26 cellular contexts compared by ENCODE assay signal in the genomic region with DNA sequence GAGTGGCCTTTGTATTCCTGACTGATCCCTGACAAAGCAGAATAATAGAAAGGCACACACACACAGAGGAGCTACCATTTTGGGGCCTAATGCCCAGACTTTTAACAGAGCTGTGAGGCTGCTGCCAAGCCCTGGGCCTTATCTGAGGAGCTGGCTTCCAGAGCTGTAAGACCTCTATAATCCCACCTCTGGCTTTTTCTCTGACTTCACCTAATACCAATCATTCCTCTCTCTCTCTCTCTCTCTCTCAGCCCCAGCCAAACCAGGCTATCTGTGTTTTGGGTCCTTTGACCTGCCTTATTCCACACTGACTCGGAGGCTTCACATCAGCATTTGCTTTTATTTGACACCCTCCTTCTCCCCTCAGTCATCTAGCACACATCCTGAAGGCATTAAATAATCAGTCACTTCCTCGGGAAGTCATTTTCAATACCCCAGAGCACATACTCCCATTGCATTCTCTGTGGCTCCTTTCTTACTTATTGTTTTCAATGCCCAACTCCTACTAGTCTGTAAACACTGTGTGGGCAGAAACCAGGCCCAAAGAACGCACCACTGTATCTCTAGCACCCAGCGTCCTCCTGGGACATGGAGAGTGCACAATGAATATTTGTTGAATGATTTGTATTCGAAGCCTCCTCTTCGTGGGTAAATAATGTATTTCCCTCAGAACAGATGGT. TPM values are rescaled to one million over a fixed set of nuclear protein-coding genes. Genes with fewer than 3 reads are reported as not detected.
DNase-seq lines count a peak whose midpoint lies in the region; ATAC-seq, FAIRE-seq and TF ChIP-seq lines count a peak whose summit lies in the region.
"Had no signal": no experiment of that assay in that cellular context is flagged by ENCODE, and none has a peak within 500 bp of the region (broad histone marks: within the 10 kb centered on the region; RNA-seq: fewer than 3 reads in every experiment).

No MANE protein-coding gene starts in this region.

- no peaks in the 10 kb centered on the region for H3K79me2 ChIP-seq in endothelial cell of umbilical vein (ENCODE audit: control insufficient read depth, insufficient read depth, low read length)

- POLR2A ChIA-PET in A673 (lab: Charles Lee; ENCODE audit: low non-redundant PET) (no interaction called here), endothelial cell of umbilical vein (lab: Charles Lee) (no interaction called here)

- no peaks in the 10 kb centered on the region for H3K36me3 Mint-ChIP-seq in nephron progenitor cell (ENCODE audit: low read depth)
- no peaks in the 10 kb centered on the region for H3K36me3 Mint-ChIP-seq in stimulated activated naive B cell treated with anti-CD40 and anti-IgM and Interleukin-4, amounts not matched to agents 10 μg/mL and 1 μg/mL and 100 μg/mL, for 72 hours
- H3K36me3 Mint-ChIP-seq: activated naive CD8-positive, alpha-beta T cell treated with anti-CD3 and anti-CD28 coated beads for 36 hours had no signal

- dilution Hi-C loops in endothelial cell of umbilical vein (cut with MboI; ENCODE audit: extremely low pct_ligation_motif_present, low sequenced_read_pairs): no loop called here

- ATAC-seq in HG02884 (IDR thresholded peaks at IDR 0.05; ENCODE audit: unreplicated experiment): no peak
- ATAC-seq in stimulated activated naive B cell treated with anti-CD40 and anti-IgM and Interleukin-4, amounts not matched to agents 10 μg/mL and 1 μg/mL and 100 μg/mL, for 72 hours (replicated peaks): no peak
- ATAC-seq: left lung, mucosa of descending colon had no signal

- CTCF ChIA-PET in A673 (lab: Charles Lee) (no interaction called here), endothelial cell of umbilical vein (lab: Charles Lee) (interaction anchor here (0.7 to 1.7 kb wide), 3 partner anchors 9 to 181 kb away, joined by 3 to 9 read pairs (median 4); no protein-coding TSS in a partner anchor)

- H3K9me1 ChIP-seq in endothelial cell of umbilical vein (replicated peaks; ENCODE audit: control insufficient read depth, extremely low read depth, insufficient read depth, low read length): no peaks in the 10 kb centered on the region

- peaks cover 30% of the 10 kb centered on the region for H3K4me1 Mint-ChIP-seq in nephron progenitor cell
- H3K4me1 Mint-ChIP-seq in stimulated activated naive B cell treated with anti-CD40 and anti-IgM and Interleukin-4, amounts not matched to agents 10 μg/mL and 1 μg/mL and 100 μg/mL, for 72 hours: no peaks in the 10 kb centered on the region
- H3K4me1 Mint-ChIP-seq: activated CD4-positive, alpha-beta T cell treated with anti-CD3 and anti-CD28 coated beads, Interleukin-2, amount 10 ng/mL, durations not matched to agents 7 days and 5 days; activated naive CD8-positive, alpha-beta T cell treated with anti-CD3 and anti-CD28 coated beads for 36 hours; B cell had no signal

- H3K27ac Mint-ChIP-seq in nephron progenitor cell: peak overlapping the region; percentile 1
- no peak overlapping the region for H3K27ac Mint-ChIP-seq in stimulated activated naive B cell treated with anti-CD40 and anti-IgM and Interleukin-4, amounts not matched to agents 10 μg/mL and 1 μg/mL and 100 μg/mL, for 72 hours
- H3K27ac Mint-ChIP-seq: activated CD4-positive, alpha-beta T cell treated with anti-CD3 and anti-CD28 coated beads, Interleukin-2, amount 10 ng/mL, durations not matched to agents 7 days and 5 days; activated naive CD8-positive, alpha-beta T cell treated with anti-CD3 and anti-CD28 coated beads for 36 hours; B cell had no signal

- H3K27me3 Mint-ChIP-seq in nephron progenitor cell (ENCODE audit: low read depth, poor library complexity): peaks cover 19% of the 10 kb centered on the region
- H3K27me3 Mint-ChIP-seq in stimulated activated naive B cell treated with anti-CD40 and anti-IgM and Interleukin-4, amounts not matched to agents 10 μg/mL and 1 μg/mL and 100 μg/mL, for 72 hours: peaks cover 12 to 13% of the 10 kb centered on the region in 2 donors

- peak overlapping the region; percentile 35 for H3K9ac ChIP-seq in endothelial cell of umbilical vein (replicated peaks; ENCODE audit: extremely low read depth, insufficient read depth, low read length)

- peak; percentile 77 for FAIRE-seq in endothelial cell of umbilical vein (lab: Jason Lieb, UNC)
- FAIRE-seq: A204.1, H1 had no signal

- H3K27me3 ChIP-seq in A673 (replicated peaks; ENCODE audit: insufficient read depth, low read depth, low read length, poor library complexity): no peaks in the 10 kb centered on the region
- no peaks in the 10 kb centered on the region for H3K27me3 ChIP-seq in endothelial cell of umbilical vein (ENCODE audit: control insufficient read depth in 2 of 2, insufficient read depth in 2 of 2, low read length in 2 of 2)
- H3K27me3 ChIP-seq: brain microvascular endothelial cell, colonic mucosa, left lung, Peyer's patch, tibial nerve had no signal

- H3K9me3 Mint-ChIP-seq in nephron progenitor cell: no peaks in the 10 kb centered on the region
- peaks cover 2 to 7% of the 10 kb centered on the region in 2 donors for H3K9me3 Mint-ChIP-seq in stimulated activated naive B cell treated with anti-CD40 and anti-IgM and Interleukin-4, amounts not matched to agents 10 μg/mL and 1 μg/mL and 100 μg/mL, for 72 hours
- H3K9me3 Mint-ChIP-seq: activated CD4-positive, alpha-beta T cell treated with anti-CD3 and anti-CD28 coated beads, Interleukin-2, amount 10 ng/mL, durations not matched to agents 7 days and 5 days; activated naive CD8-positive, alpha-beta T cell treated with anti-CD3 and anti-CD28 coated beads for 36 hours had no signal

- BruUV-seq in A673 (replicated peaks; lab: Mats Ljungman, UMichigan) (no TSS peak), endothelial cell of umbilical vein (replicated peaks; lab: Mats Ljungman, UMichigan) (no TSS peak)

- H3K9me3 ChIP-seq in A673 (ENCODE audit: low read depth, low read length, poor library complexity, severe bottlenecking) (no peaks in the 10 kb centered on the region), endothelial cell of umbilical vein (replicated peaks; ENCODE audit: control insufficient read depth, insufficient read depth, low read length) (no peaks in the 10 kb centered on the region)
- H3K9me3 ChIP-seq: colonic mucosa, left lung, mucosa of descending colon, Peyer's patch, stomach, tibial nerve had no signal

- TF ChIP-seq POLR2A in endothelial cell of umbilical vein (IDR thresholded peaks at IDR 0.05; ENCODE audit: low read depth, low read length): no peak

- no peaks in the 10 kb centered on the region for H4K20me1 ChIP-seq in endothelial cell of umbilical vein (replicated peaks; ENCODE audit: control insufficient read depth, extremely low read depth, insufficient read depth, low read length)

- intact Hi-C loops in A673 (cut with micrococcal nuclease; ENCODE audit: unreplicated experiment): no loop called here
- intact Hi-C loops in endothelial cell of umbilical vein (cut with micrococcal nuclease): loop anchor here (1.0 kb wide), 1 partner anchor 21 kb away; the partner anchor contains the start of gene TRIM44

- peaks cover 22% of the 10 kb centered on the region for H3K4me1 ChIP-seq in A673 (ENCODE audit: insufficient read depth, low read length, poor library complexity, severe bottlenecking)
- H3K4me1 ChIP-seq in endothelial cell of umbilical vein (ENCODE audit: control insufficient read depth, extremely low read depth, insufficient read depth, low read length): peaks cover 15% of the 10 kb centered on the region
- H3K4me1 ChIP-seq: colonic mucosa, left lung, Peyer's patch, stomach had no signal

- TF ChIP-seq CTCF in A673 (conservative IDR thresholded peaks at IDR 0.05; ENCODE audit: low read depth, low read length): no peak
- TF ChIP-seq CTCF in endothelial cell of umbilical vein (IDR thresholded peaks at IDR 0.05; ENCODE audit: extremely low read depth in 1 of 2, insufficient read depth in 1 of 2, low read depth in 1 of 2, low read length in 2 of 2): no peak
- TF ChIP-seq CTCF in nephron progenitor cell (IDR thresholded peaks at IDR 0.05): no peak

- no peak overlapping the region for H3K4me3 Mint-ChIP-seq in nephron progenitor cell
- no peak overlapping the region for H3K4me3 Mint-ChIP-seq in stimulated activated naive B cell treated with anti-CD40 and anti-IgM and Interleukin-4, amounts not matched to agents 10 μg/mL and 1 μg/mL and 100 μg/mL, for 72 hours
- H3K4me3 Mint-ChIP-seq: activated CD4-positive, alpha-beta T cell treated with anti-CD3 and anti-CD28 coated beads, Interleukin-2, amount 10 ng/mL, durations not matched to agents 7 days and 5 days; activated naive CD8-positive, alpha-beta T cell treated with anti-CD3 and anti-CD28 coated beads for 36 hours; B cell had no signal

- peak overlapping the region; percentile 52 for H3K4me2 ChIP-seq in endothelial cell of umbilical vein (ENCODE audit: insufficient read depth, low read length)

- H3K27ac ChIP-seq in A673 (ENCODE audit: low read depth, low read length, poor library complexity, severe bottlenecking) (no peak overlapping the region), endothelial cell of umbilical vein (ENCODE audit: insufficient read depth, low read depth, low read length) (peak overlapping the region; percentile 59)
- H3K27ac ChIP-seq: brain microvascular endothelial cell, colonic mucosa, heart right ventricle, left lung, Peyer's patch, stomach, VCaP had no signal

- H2AFZ ChIP-seq in endothelial cell of umbilical vein (ENCODE audit: low read depth, low read length): peak overlapping the region; percentile 71

- H3K4me3 ChIP-seq in A673 (ENCODE audit: low read depth, low read length, poor library complexity, severe bottlenecking): no peak overlapping the region
- H3K4me3 ChIP-seq in endothelial cell of umbilical vein (replicated peaks in 1 of 3; ENCODE audit: insufficient read depth in 1 of 3, low read depth in 1 of 3, low read length in 3 of 3): no peak overlapping the region
- H3K4me3 ChIP-seq: colonic mucosa, heart right ventricle, left lung, mucosa of descending colon, Peyer's patch, stomach, tibial nerve had no signal

- DNase-seq in A673 (ENCODE audit: low spot score) (peak; percentile 82), NCI-H226 (peak; percentile 61), endothelial cell of umbilical vein (ENCODE audit: low read depth, low spot score) (peak; percentile 64), nephron progenitor cell (no peak)
- no peak for DNase-seq in stimulated activated CD4-positive, alpha-beta T cell treated with anti-CD3 and anti-CD28 coated beads, Interleukin-12 subunit alpha, Interleukin-12 subunit beta, amount 100 ng/mL, for 4 hours
- no peak for DNase-seq in activated naive CD4-positive, alpha-beta T cell treated with Interleukin-2 at 50 U/mL for 16 hours
- no peak for DNase-seq in stimulated activated naive B cell treated with anti-CD40 and anti-IgM and Interleukin-4, amounts not matched to agents 10 μg/mL and 1 μg/mL and 100 μg/mL, for 72 hours
- DNase-seq: activated CD4-positive, alpha-beta T cell treated with anti-CD3 and anti-CD28 coated beads, Interleukin-2, amount 10 ng/mL, durations not matched to agents 7 days and 5 days; activated naive CD8-positive, alpha-beta T cell treated with anti-CD3 and anti-CD28 coated beads for 36 hours; brain microvascular endothelial cell; colonic mucosa; heart right ventricle; left lung; mucosa of descending colon; NCI-H1105 treated with DMSO at 0.1 percent for 48 hours; NCI-H2081 treated with DMSO at 0.1 percent for 48 hours; NK-92 treated with Interleukin-12 subunit alpha and Interleukin-12 subunit beta, amount 100 ng/mL, for 24 hours; Peyer's patch; stimulated activated CD4-positive, alpha-beta T cell treated with anti-CD3 and anti-CD28 coated beads, Interleukin-4, amount 100 ng/mL, for 4 hours; stomach had no signal

- H3K36me3 ChIP-seq in A673 (ENCODE audit: insufficient read depth, low read length, poor library complexity, severe bottlenecking): no peaks in the 10 kb centered on the region
- no peaks in the 10 kb centered on the region for H3K36me3 ChIP-seq in endothelial cell of umbilical vein (ENCODE audit: control insufficient read depth in 2 of 2, extremely low read depth in 1 of 2, insufficient read depth in 2 of 2, low read length in 2 of 2)
- H3K36me3 ChIP-seq: brain microvascular endothelial cell, colonic mucosa, heart right ventricle, left lung, Peyer's patch, stomach, tibial nerve had no signal

RNA-seq across cellular contexts. Expression of gene TRIM44, which starts 21.2 kb away (rescaled TPM):
- total RNA-seq in A673 (2021) (179 and 191 TPM in 2 replicates), endothelial cell of umbilical vein (62.3 and 72.0 TPM in 2 replicates)
- polyA plus RNA-seq in endothelial cell of umbilical vein: 20.9 and 31.7 TPM in 2 replicates
- 48.7 and 50.3 TPM in 2 replicates for polyA plus RNA-seq in endothelial cell of umbilical vein (2011; cell fraction: cytosol; rRNA removed)
- polyA plus RNA-seq in endothelial cell of umbilical vein (2011; cell fraction: nucleus; rRNA removed): 82.4 and 92.5 TPM in 2 replicates
- polyA plus RNA-seq in endothelial cell of umbilical vein (2012): 48.1 and 49.6 TPM in 2 replicates
- polyA minus RNA-seq in endothelial cell of umbilical vein: 108 and 131 TPM in 2 replicates
- 56.6 TPM for polyA minus RNA-seq in endothelial cell of umbilical vein (2011; cell fraction: cytosol; rRNA and poly(A)+ RNA removed)
- 21.0 and 29.0 TPM in 2 replicates for polyA minus RNA-seq in endothelial cell of umbilical vein (2011; cell fraction: nucleus; rRNA and poly(A)+ RNA removed)

RNA-seq across cellular contexts. Expression of gene FJX1, which starts 23.1 kb away (rescaled TPM):
- 40.4 and 50.1 TPM in 2 replicates for total RNA-seq in A673 (2021)
- 23.7 and 26.6 TPM in 2 replicates for total RNA-seq in endothelial cell of umbilical vein
- 9.2 and 11.1 TPM in 2 replicates for polyA plus RNA-seq in endothelial cell of umbilical vein
- polyA plus RNA-seq in endothelial cell of umbilical vein (2011; cell fraction: cytosol; rRNA removed): 7.3 and 8.4 TPM in 2 replicates
- 7.5 and 9.6 TPM in 2 replicates for polyA plus RNA-seq in endothelial cell of umbilical vein (2011; cell fraction: nucleus; rRNA removed)
- polyA plus RNA-seq in endothelial cell of umbilical vein (2012): 14.5 and 18.8 TPM in 2 replicates
- 5.2 and 5.7 TPM in 2 replicates for polyA minus RNA-seq in endothelial cell of umbilical vein
- polyA minus RNA-seq in endothelial cell of umbilical vein (2011; cell fraction: cytosol; rRNA and poly(A)+ RNA removed): 5.5 TPM
- polyA minus RNA-seq in endothelial cell of umbilical vein (2011; cell fraction: nucleus; rRNA and poly(A)+ RNA removed): 3.9 and 8.0 TPM in 2 replicates
- total RNA-seq: B cell, Peyer's patch had no signal

Comparison
In these comparisons a context has a peak if more than half of its experiments do, and no peak if none do; other contexts are left out.
1. DNase-seq: peak in A673 (single experiment), NCI-H226 (single experiment) and endothelial cell of umbilical vein (single experiment); none in nephron progenitor cell (single experiment), stimulated activated CD4-positive, alpha-beta T cell treated with anti-CD3 and anti-CD28 coated beads, Interleukin-12 subunit alpha, Interleukin-12 subunit beta, amount 100 ng/mL, for 4 hours (single experiment), activated naive CD4-positive, alpha-beta T cell treated with Interleukin-2 at 50 U/mL for 16 hours (single experiment) and stimulated activated naive B cell treated with anti-CD40 and anti-IgM and Interleukin-4, amounts not matched to agents 10 μg/mL and 1 μg/mL and 100 μg/mL, for 72 hours (single experiment).